Comparison of ENCODE assay signal across 8 cellular contexts in genomic region chr15:68279218-68279533, GRCh38. TPM values are rescaled to one million over a fixed set of nuclear protein-coding genes. Genes with fewer than 3 reads are reported as not detected.
A peak's percentile ranks its signal among the peaks of the same experiment; 100 is the strongest.
DNase-seq lines count a peak whose midpoint lies in the region; ATAC-seq and TF ChIP-seq lines count a peak whose summit lies in the region.

No MANE protein-coding gene starts in this region.

- POLR2A ChIA-PET in AG04449 (lab: Yijun Ruan, JAX): interaction anchor here (0.8 kb wide), 1 partner anchor 11 kb away, joined by 3 read pairs; no protein-coding TSS in a partner anchor
- POLR2A ChIA-PET in naive thymus-derived CD4-positive, alpha-beta T cell (lab: Charles Lee): interaction anchor here (1.2 to 4.9 kb wide), 6 partner anchors 12 to 50 kb away, joined by 6 to 66 read pairs (median 24); partner anchors contain the start of gene CLN6

- peak overlapping the region; percentile 96 for H3K27ac Mint-ChIP-seq in dendritic cell treated with granulocyte-macrophage colony-stimulating factor and Interleukin-4, amounts not matched to agents 40 ng/mL and 50 ng/mL, for 4 days
- peak overlapping the region; percentile 89 to 99 (median 97) for H3K27ac Mint-ChIP-seq in naive thymus-derived CD4-positive, alpha-beta T cell

- H3K4me1 Mint-ChIP-seq in dendritic cell treated with granulocyte-macrophage colony-stimulating factor and Interleukin-4, amounts not matched to agents 40 ng/mL and 50 ng/mL, for 4 days (ENCODE audit: low read depth): peaks cover 60% of the 10 kb centered on the region
- H3K4me1 Mint-ChIP-seq in naive thymus-derived CD4-positive, alpha-beta T cell: peaks cover 42 to 71% (median 59%) of the 10 kb centered on the region in 7 donors

- DNase-seq in AG04449 (ENCODE audit: low read depth, low spot score) (no peak), medulla oblongata (ENCODE audit: extremely low spot score) (no peak)
- DNase-seq in naive thymus-derived CD4-positive, alpha-beta T cell: no peak

- intact Hi-C loops in dendritic cell treated with granulocyte-macrophage colony-stimulating factor and Interleukin-4, amounts not matched to agents 40 ng/mL and 50 ng/mL, for 4 days (cut with micrococcal nuclease): loop anchor here (2.0 kb wide), 1 partner anchor 22 kb away; no protein-coding TSS in a partner anchor
- intact Hi-C loops in naive thymus-derived CD4-positive, alpha-beta T cell (cut with micrococcal nuclease): loop anchor here (2.0 to 10.0 kb wide), 7 partner anchors 20 to 1818 kb away; partner anchors contain the start of genes KIF23 (in 2 of the 2), ANP32A (in 1 of the 2), MAP2K5 (in 1 of the 2) and RPL4 (in 1 of the 2)

- peaks cover 33 to 38% of the 10 kb centered on the region in 2 donors for H3K4me1 ChIP-seq in naive thymus-derived CD4-positive, alpha-beta T cell (ENCODE audit: control insufficient read depth in 2 of 2, insufficient read depth in 2 of 2, low read length in 2 of 2)

- H3K4me3 Mint-ChIP-seq in dendritic cell treated with granulocyte-macrophage colony-stimulating factor and Interleukin-4, amounts not matched to agents 40 ng/mL and 50 ng/mL, for 4 days: peak overlapping the region; percentile 98
- peak overlapping the region; percentile 86 to 100 (median 96) for H3K4me3 Mint-ChIP-seq in naive thymus-derived CD4-positive, alpha-beta T cell

- TF ChIP-seq CTCF in AG04449 (IDR thresholded peaks at IDR 0.05; ENCODE audit: insufficient read depth, low read length, missing control alignments): no peak

- CTCF ChIA-PET in AG04449 (lab: Yijun Ruan, JAX): interaction anchor here (1.0 to 13.7 kb wide), 2 partner anchors 27 to 596 kb away, joined by 3 to 134 read pairs; no protein-coding TSS in a partner anchor
- CTCF ChIA-PET in naive thymus-derived CD4-positive, alpha-beta T cell (lab: Charles Lee): interaction anchor here (2.7 kb wide), 1 partner anchor 26 kb away, joined by 9 read pairs; no protein-coding TSS in a partner anchor

- no peaks in the 10 kb centered on the region for H3K9me3 ChIP-seq in KOPT-K1 (ENCODE audit: insufficient read depth, low read length, poor library complexity, severe bottlenecking)
- H3K9me3 ChIP-seq in naive thymus-derived CD4-positive, alpha-beta T cell (ENCODE audit: control insufficient read depth in 2 of 3, low read length in 3 of 3): no peaks in the 10 kb centered on the region

- no peaks in the 10 kb centered on the region for H3K9me3 Mint-ChIP-seq in dendritic cell treated with granulocyte-macrophage colony-stimulating factor and Interleukin-4, amounts not matched to agents 40 ng/mL and 50 ng/mL, for 4 days
- H3K9me3 Mint-ChIP-seq in naive thymus-derived CD4-positive, alpha-beta T cell: peaks cover 0 to 4% (median 0%) of the 10 kb centered on the region in 11 donors

- peak overlapping the region; percentile 99 for H3K4me3 ChIP-seq in AG04449 (ENCODE audit: low read depth, low read length)
- peak overlapping the region; percentile 92 for H3K4me3 ChIP-seq in naive thymus-derived CD4-positive, alpha-beta T cell (ENCODE audit: low read length)

- peak overlapping the region; percentile 93 for H3K27ac ChIP-seq in KOPT-K1 (ENCODE audit: low read depth, low read length, poor library complexity, severe bottlenecking)
- H3K27ac ChIP-seq in naive thymus-derived CD4-positive, alpha-beta T cell (ENCODE audit: low read depth, low read length): peak overlapping the region; percentile 90

- H3K36me3 Mint-ChIP-seq in dendritic cell treated with granulocyte-macrophage colony-stimulating factor and Interleukin-4, amounts not matched to agents 40 ng/mL and 50 ng/mL, for 4 days (ENCODE audit: low read depth): peaks cover 44% of the 10 kb centered on the region
- H3K36me3 Mint-ChIP-seq in naive thymus-derived CD4-positive, alpha-beta T cell: peaks cover 0 to 15% (median 10%) of the 10 kb centered on the region in 5 donors

- no peaks in the 10 kb centered on the region for H3K27me3 Mint-ChIP-seq in dendritic cell treated with granulocyte-macrophage colony-stimulating factor and Interleukin-4, amounts not matched to agents 40 ng/mL and 50 ng/mL, for 4 days
- no peaks in the 10 kb centered on the region for H3K27me3 Mint-ChIP-seq in naive thymus-derived CD4-positive, alpha-beta T cell

- ATAC-seq in naive thymus-derived CD4-positive, alpha-beta T cell: no peak
- no peak for ATAC-seq in GM21786 (IDR thresholded peaks at IDR 0.05; ENCODE audit: unreplicated experiment)
- ATAC-seq in HG03280 (IDR thresholded peaks at IDR 0.05; ENCODE audit: unreplicated experiment): no peak
- ATAC-seq in GM19455 (IDR thresholded peaks at IDR 0.05; ENCODE audit: unreplicated experiment): no peak

- H3K36me3 ChIP-seq in KOPT-K1 (ENCODE audit: insufficient read depth, low read length): peaks cover 13% of the 10 kb centered on the region; the same call in 1 of the 2 replicates
- peaks cover 0 to 4% (median 0%) of the 10 kb centered on the region in 3 experiments for H3K36me3 ChIP-seq in naive thymus-derived CD4-positive, alpha-beta T cell (ENCODE audit: control insufficient read depth in 2 of 3, insufficient read depth in 3 of 3, low read length in 3 of 3)

- no peaks in the 10 kb centered on the region for H3K27me3 ChIP-seq in naive thymus-derived CD4-positive, alpha-beta T cell (ENCODE audit: control insufficient read depth in 2 of 2, insufficient read depth in 2 of 2, low read length in 2 of 2)

RNA-seq across cellular contexts. Expression of gene FEM1B, which starts 1.6 kb away (rescaled TPM):
- 10 to 100 TPM; 56.5 to 73.2 (median 62.0) TPM for total RNA-seq in naive thymus-derived CD4-positive, alpha-beta T cell
- 10 to 100 TPM; 12.0 to 12.7 TPM for polyA plus RNA-seq in naive thymus-derived CD4-positive, alpha-beta T cell

RNA-seq across cellular contexts. Expression of gene CLN6, which starts 49.6 kb away (rescaled TPM):
- total RNA-seq in naive thymus-derived CD4-positive, alpha-beta T cell: 10 to 100 TPM; 15.0 to 66.6 (median 19.0) TPM
- 1 to 10 TPM; 2.8 to 3.9 TPM for polyA plus RNA-seq in naive thymus-derived CD4-positive, alpha-beta T cell
